In the genomic region with DNA sequence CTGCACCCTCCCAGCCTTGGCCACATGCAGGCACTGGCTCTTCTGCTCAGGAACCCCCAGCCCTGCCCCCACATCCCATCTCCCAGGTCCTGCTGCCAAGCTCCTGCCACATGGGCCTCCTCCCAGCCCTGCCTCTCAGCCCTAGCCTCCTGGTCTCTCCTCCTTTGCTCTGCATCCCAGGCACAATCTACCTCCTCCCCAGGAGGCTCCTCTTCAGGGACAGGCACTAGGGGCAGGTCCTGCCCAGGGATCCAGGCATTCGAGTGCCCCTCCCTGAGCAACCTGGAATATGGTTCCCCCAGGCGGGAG, we compare ENCODE assay signal across 33 cellular contexts. TPM values are rescaled to one million over a fixed set of nuclear protein-coding genes. Genes with fewer than 3 reads are reported as not detected.
"Had no signal": no experiment of that assay in that cellular context is flagged by ENCODE, and none has a peak within 500 bp of the region (broad histone marks: within the 10 kb centered on the region; RNA-seq: fewer than 3 reads in every experiment).

No MANE protein-coding gene starts in this region.

- H3K4me1 ChIP-seq: adrenal gland, body of pancreas, breast epithelium, SJSA1 had no signal

- H3K36me3 ChIP-seq: adrenal gland, breast epithelium, SJSA1 had no signal

- H3K4me3 Mint-ChIP-seq: activated CD4-positive, alpha-beta memory T cell treated with anti-CD3 and anti-CD28 coated beads for 36 hours; activated CD4-positive, alpha-beta T cell treated with anti-CD3 and anti-CD28 coated beads, Interleukin-2, amount 10 ng/mL, durations not matched to agents 24 days and 14 days; activated naive CD4-positive, alpha-beta T cell treated with anti-CD3 and anti-CD28 coated beads for 36 hours; activated T-cell treated with anti-CD3 and anti-CD28 coated beads, Interleukin-2, amount 50 U/mL, for 4 hours; activated T-helper 1 cell treated with anti-CD3 and anti-CD28 coated beads, Interleukin-12 subunit alpha, Interleukin-12 subunit beta, Interleukin-2, Interleukin-4 antibody, amounts not matched to agents 30 ng/mL and 10 ng/mL and 1 ng/mL, durations not matched to agents 14 hours and 24 hours and 36 hours; T-helper 1 cell treated with Interleukin-12 subunit alpha and Interleukin-12 subunit beta and Interleukin-4 antibody, amounts not matched to agents 30 μg/mL and 1 μg/mL, for 36 hours; T-helper 2 cell treated with Interferon-gamma antibody and Interleukin-4, amounts not matched to agents 5 μg/mL and 100 μg/mL, for 36 hours had no signal

- H3K27ac ChIP-seq: adrenal gland, body of pancreas, breast epithelium, SJSA1 had no signal

- H3K4me2 ChIP-seq: SK-N-SH had no signal

- H3K27me3 ChIP-seq: body of pancreas, breast epithelium had no signal

- H3K4me3 ChIP-seq: adrenal gland, body of pancreas, breast epithelium, SJSA1 had no signal

- H3K27ac Mint-ChIP-seq: activated CD4-positive, alpha-beta memory T cell treated with anti-CD3 and anti-CD28 coated beads for 36 hours; activated CD4-positive, alpha-beta T cell treated with anti-CD3 and anti-CD28 coated beads, Interleukin-2, amount 10 ng/mL, durations not matched to agents 24 days and 14 days; activated naive CD4-positive, alpha-beta T cell treated with anti-CD3 and anti-CD28 coated beads for 36 hours; activated T-helper 1 cell treated with anti-CD3 and anti-CD28 coated beads, Interleukin-12 subunit alpha, Interleukin-12 subunit beta, Interleukin-2, Interleukin-4 antibody, amounts not matched to agents 30 ng/mL and 10 ng/mL and 1 ng/mL, durations not matched to agents 14 hours and 24 hours and 36 hours; T-helper 1 cell treated with Interleukin-12 subunit alpha and Interleukin-12 subunit beta and Interleukin-4 antibody, amounts not matched to agents 30 μg/mL and 1 μg/mL, for 36 hours; T-helper 2 cell treated with Interferon-gamma antibody and Interleukin-4, amounts not matched to agents 5 μg/mL and 100 μg/mL, for 36 hours had no signal

- H3K9ac ChIP-seq: SK-N-SH had no signal

- H3K9me3 ChIP-seq: adrenal gland, body of pancreas, breast epithelium, SJSA1, SK-N-SH had no signal

- H3K9me3 Mint-ChIP-seq: activated T-cell treated with anti-CD3 and anti-CD28 coated beads, Interleukin-2, amount 50 U/mL, for 4 hours had no signal

- DNase-seq: activated CD4-positive, alpha-beta memory T cell treated with anti-CD3 and anti-CD28 coated beads for 36 hours; activated CD4-positive, alpha-beta T cell treated with anti-CD3 and anti-CD28 coated beads, Interleukin-2, amount 10 ng/mL, durations not matched to agents 24 days and 14 days; activated CD8-positive, alpha-beta memory T cell treated with anti-CD3 and anti-CD28 coated beads, Interleukin-2, amount 50 U/mL, for 4 hours; activated gamma-delta T cell treated with Interleukin-2 at 50 U/mL for 16 hours; activated naive CD4-positive, alpha-beta T cell treated with anti-CD3 and anti-CD28 coated beads for 36 hours; activated T-cell treated with anti-CD3 and anti-CD28 coated beads for 4 hours; activated T-cell treated with anti-CD3 and anti-CD28 coated beads, Interleukin-2, amount 50 U/mL, for 4 hours; adrenal gland; body of pancreas; caudate nucleus; cerebellar nuclear complex; NCI-H1092 treated with DMSO at 0.1 percent for 48 hours; NCI-H1417; NCI-H146; NCI-H187; NCI-H2029 treated with DMSO at 0.1 percent for 48 hours; NCI-H2107; NCI-H2171; NCI-H510A; NCI-H526; NCI-H748 treated with DMSO at 0.1 percent for 48 hours; NK-92 treated with Interleukin-12 subunit alpha and Interleukin-12 subunit beta, amount 100 ng/mL, for 24 hours; PC-3; SHP77 treated with DMSO at 0.1 percent for 48 hours; SK-N-SH had no signal

- H3K36me3 Mint-ChIP-seq: activated CD4-positive, alpha-beta memory T cell treated with anti-CD3 and anti-CD28 coated beads for 36 hours had no signal

- ATAC-seq: activated naive CD4-positive, alpha-beta T cell treated with anti-CD3 and anti-CD28 coated beads, Interleukin-2, amount 50 U/mL, for 72 hours; activated T-cell treated with anti-CD3 and anti-CD28 coated beads, Interleukin-2, amount 50 U/mL, for 4 hours; body of pancreas; PC-3 had no signal

RNA-seq across cellular contexts. Expression of a gene that starts 12.4 kb away (rescaled TPM):
- total RNA-seq: activated CD4-positive, alpha-beta memory T cell treated with anti-CD3 and anti-CD28 coated beads for 36 hours; activated CD4-positive, alpha-beta T cell treated with anti-CD3 and anti-CD28 coated beads, Interleukin-2, amount 10 ng/mL, durations not matched to agents 24 days and 14 days; activated naive CD4-positive, alpha-beta T cell treated with anti-CD3 and anti-CD28 coated beads for 36 hours; activated naive CD4-positive, alpha-beta T cell treated with anti-CD3 and anti-CD28 coated beads, Interleukin-2, amount 50 U/mL, for 72 hours; activated T-cell treated with anti-CD3 and anti-CD28 coated beads, Interleukin-2, amount 50 U/mL, for 4 hours; activated T-helper 1 cell treated with anti-CD3 and anti-CD28 coated beads, Interleukin-12 subunit alpha, Interleukin-12 subunit beta, Interleukin-2, Interleukin-4 antibody, amounts not matched to agents 30 ng/mL and 10 ng/mL and 1 ng/mL, durations not matched to agents 14 hours and 24 hours and 36 hours; adrenal gland; astrocyte; body of pancreas; breast epithelium; M059J; PC-3; SJSA1 had no signal
- polyA plus RNA-seq: adrenal gland, SK-N-SH had no signal

RNA-seq across cellular contexts. Expression of a gene that starts 38.7 kb away (rescaled TPM):
- total RNA-seq: activated CD4-positive, alpha-beta memory T cell treated with anti-CD3 and anti-CD28 coated beads for 36 hours; activated CD4-positive, alpha-beta T cell treated with anti-CD3 and anti-CD28 coated beads, Interleukin-2, amount 10 ng/mL, durations not matched to agents 24 days and 14 days had no signal
